2 cellular contexts compared by ENCODE assay signal in the genomic region with DNA sequence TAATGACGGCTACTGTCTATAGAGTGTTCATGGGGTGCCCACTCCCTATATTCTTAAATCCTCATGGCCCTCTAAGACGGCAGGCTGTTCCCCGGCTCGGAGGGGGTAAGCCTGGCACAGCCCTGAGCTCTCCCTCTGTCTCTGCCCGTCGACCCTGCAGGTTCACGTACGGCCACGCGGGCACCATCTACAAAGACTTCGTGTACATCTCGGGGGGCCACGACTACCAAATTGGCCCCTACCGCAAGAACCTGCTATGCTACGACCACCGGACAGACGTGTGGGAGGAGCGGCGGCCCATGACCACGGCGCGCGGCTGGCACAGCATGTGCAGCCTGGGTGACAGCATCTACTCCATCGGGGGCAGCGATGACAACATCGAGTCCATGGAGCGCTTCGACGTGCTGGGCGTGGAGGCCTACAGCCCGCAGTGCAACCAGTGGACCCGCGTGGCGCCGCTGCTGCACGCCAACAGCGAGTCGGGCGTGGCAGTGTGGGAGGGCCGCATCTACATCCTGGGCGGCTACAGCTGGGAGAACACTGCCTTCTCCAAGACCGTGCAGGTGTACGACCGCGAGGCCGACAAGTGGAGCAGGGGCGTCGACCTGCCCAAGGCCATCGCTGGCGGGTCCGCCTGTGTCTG.
TF ChIP-seq lines count a peak whose summit lies in the region.

No MANE protein-coding gene starts in this region.

TF ChIP-seq in HEK293, 187 proteins besides CTCF, POLR2A, EP300 and RAD21:
- TF ChIP-seq ZNF341 (tag by site-specific recombination; IDR thresholded peaks at IDR 0.05; ENCODE audit: low read depth), result peak; percentile 27; the same call in 1 of the 2 replicates
- no peak for TF ChIP-seq ZNF530 (tag by site-specific recombination; IDR thresholded peaks at IDR 0.05; ENCODE audit: low read depth)

TF ChIP-seq in K562, 482 proteins besides CTCF, POLR2A, EP300 and RAD21:
- TF ChIP-seq, protein P1, sequence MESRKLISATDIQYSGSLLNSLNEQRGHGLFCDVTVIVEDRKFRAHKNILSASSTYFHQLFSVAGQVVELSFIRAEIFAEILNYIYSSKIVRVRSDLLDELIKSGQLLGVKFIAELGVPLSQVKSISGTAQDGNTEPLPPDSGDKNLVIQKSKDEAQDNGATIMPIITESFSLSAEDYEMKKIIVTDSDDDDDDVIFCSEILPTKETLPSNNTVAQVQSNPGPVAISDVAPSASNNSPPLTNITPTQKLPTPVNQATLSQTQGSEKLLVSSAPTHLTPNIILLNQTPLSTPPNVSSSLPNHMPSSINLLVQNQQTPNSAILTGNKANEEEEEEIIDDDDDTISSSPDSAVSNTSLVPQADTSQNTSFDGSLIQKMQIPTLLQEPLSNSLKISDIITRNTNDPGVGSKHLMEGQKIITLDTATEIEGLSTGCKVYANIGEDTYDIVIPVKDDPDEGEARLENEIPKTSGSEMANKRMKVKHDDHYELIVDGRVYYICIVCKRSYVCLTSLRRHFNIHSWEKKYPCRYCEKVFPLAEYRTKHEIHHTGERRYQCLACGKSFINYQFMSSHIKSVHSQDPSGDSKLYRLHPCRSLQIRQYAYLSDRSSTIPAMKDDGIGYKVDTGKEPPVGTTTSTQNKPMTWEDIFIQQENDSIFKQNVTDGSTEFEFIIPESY (CRISPR knock-in tag; IDR thresholded peaks at IDR 0.05), result peak; percentile 94
- TF ChIP-seq MYNN (IDR thresholded peaks at IDR 0.05) (no peak), MYNN (CRISPR knock-in tag; IDR thresholded peaks at IDR 0.05) (no peak), KAT8 (IDR thresholded peaks at IDR 0.05; ENCODE audit: low read depth) (no peak), ZNF609 (CRISPR knock-in tag; IDR thresholded peaks at IDR 0.05; ENCODE audit: borderline replicate concordance) (no peak), ZBTB1 (CRISPR knock-in tag; IDR thresholded peaks at IDR 0.05; ENCODE audit: borderline replicate concordance, low read depth) (no peak), NFIC (IDR thresholded peaks at IDR 0.05) (no peak), TSC22D4 (tag; IDR thresholded peaks at IDR 0.05) (no peak), BRD9 (IDR thresholded peaks at IDR 0.05; ENCODE audit: low read depth, partially characterized antibody) (no peak), POLR2G (IDR thresholded peaks at IDR 0.05; ENCODE audit: low read depth, low read length) (peak; percentile 50), RBFOX2 (IDR thresholded peaks at IDR 0.05; ENCODE audit: low read depth, low read length) (0 out of 2 replicates have a peak, but pooled peaks have one; percentile 29), ZNF12 (CRISPR knock-in tag; IDR thresholded peaks at IDR 0.05) (no peak)
